ENCODE assay signal across 21 cellular contexts in genomic region chr2:174931724-174932123, GRCh38.
DNase-seq lines count a peak whose midpoint lies in the region; ATAC-seq, FAIRE-seq and TF ChIP-seq lines count a peak whose summit lies in the region.
"Had no signal": no experiment of that assay in that cellular context is flagged by ENCODE, and none has a peak within 500 bp of the region (broad histone marks: within the 10 kb centered on the region; RNA-seq: fewer than 3 reads in every experiment).

No MANE protein-coding gene starts in this region.

- H3K56ac ChIP-seq in IMR-90 (ENCODE audit: extremely low read depth, insufficient read depth, low read length): no peak overlapping the region

- no peak overlapping the region for H2AK5ac ChIP-seq in IMR-90 (ENCODE audit: low read depth, low read length)

- POLR2A ChIA-PET in IMR-90 (lab: Charles Lee; ENCODE audit: unreplicated experiment): no interaction called here
- POLR2A ChIA-PET in naive thymus-derived CD8-positive, alpha-beta T cell (lab: Charles Lee): no interaction called here

- DNase-seq in AG08395 (ENCODE audit: low spot score) (peak; percentile 8), IMR-90 (peak; percentile 90), bronchial epithelial cell (ENCODE audit: low read depth) (peak; percentile 52), iris pigment epithelial cell (ENCODE audit: low read depth) (peak; percentile 78), GM19240 (ENCODE audit: insufficient read length, low spot score) (no peak), sigmoid colon (no peak)
- no peak for DNase-seq in naive thymus-derived CD8-positive, alpha-beta T cell
- DNase-seq: activated CD4-positive, CD25-positive, alpha-beta regulatory T cell; activated naive CD8-positive, alpha-beta T cell treated with anti-CD3 and anti-CD28 coated beads, Interleukin-2, amount 50 U/mL, for 24 hours; CD4-positive, CD25-positive, alpha-beta regulatory T cell; DMS53; immature natural killer cell; NCI-H1694 treated with DMSO at 0.1 percent for 48 hours; stimulated activated naive CD8-positive, alpha-beta T cell treated with anti-CD3 and anti-CD28 coated beads, Interleukin-15, Interleukin-2, amounts not matched to agents 100 U/mL and 50 U/mL, for 24 hours; upper lobe of left lung had no signal

- in situ Hi-C loops in IMR-90 (cut with MboI; ENCODE audit: low sequenced_read_pairs): no loop called here

- H4K8ac ChIP-seq in IMR-90 (ENCODE audit: low read depth in 2 of 2, low read length in 2 of 2): peak overlapping the region in 1 of 2 experiments; percentile 75; a peak in 2 of 4 replicates

- H3K9me3 Mint-ChIP-seq in naive thymus-derived CD8-positive, alpha-beta T cell: no peaks in the 10 kb centered on the region
- H3K9me3 Mint-ChIP-seq: activated naive CD8-positive, alpha-beta T cell treated with anti-CD3 and anti-CD28 coated beads, Interleukin-2, amount 50 U/mL, for 24 hours; activated T-helper 17 cell treated with anti-CD3 and anti-CD28 coated beads, Interleukin-2, amount 50 U/mL, for 72 hours; CD4-positive, CD25-positive, alpha-beta regulatory T cell; immature natural killer cell; neural progenitor cell had no signal

- ATAC-seq in IMR-90 (ENCODE audit: low read depth) (peak; percentile 84), HG03135 (IDR thresholded peaks at IDR 0.05; ENCODE audit: unreplicated experiment) (no peak)
- ATAC-seq in naive thymus-derived CD8-positive, alpha-beta T cell: no peak
- ATAC-seq: A549; activated naive CD8-positive, alpha-beta T cell treated with anti-CD3 and anti-CD28 coated beads, Interleukin-2, amount 50 U/mL, for 24 hours; activated T-helper 17 cell treated with anti-CD3 and anti-CD28 coated beads, Interleukin-2, amount 50 U/mL, for 72 hours; stimulated activated naive CD8-positive, alpha-beta T cell treated with anti-CD3 and anti-CD28 coated beads, Interleukin-15, Interleukin-2, amounts not matched to agents 100 U/mL and 50 U/mL, for 24 hours had no signal

- H3K36me3 ChIP-seq in IMR-90 (ENCODE audit: control insufficient read depth, insufficient read depth, low read length) (no peaks in the 10 kb centered on the region), bronchial epithelial cell (ENCODE audit: control insufficient read depth, insufficient read depth, low read length) (no peaks in the 10 kb centered on the region), sigmoid colon (no peaks in the 10 kb centered on the region)
- H3K36me3 ChIP-seq: SJSA1, upper lobe of left lung had no signal

- peak overlapping the region; percentile 27; the same call in 1 of the 3 replicates for H2BK15ac ChIP-seq in IMR-90 (ENCODE audit: low read depth, low read length)

- H3K27me3 ChIP-seq in IMR-90 (ENCODE audit: control insufficient read depth, insufficient read depth, low read length) (no peaks in the 10 kb centered on the region), bronchial epithelial cell (ENCODE audit: control insufficient read depth, insufficient read depth, low read length) (no peaks in the 10 kb centered on the region), sigmoid colon (no peaks in the 10 kb centered on the region)
- H3K27me3 ChIP-seq: neural progenitor cell, SJSA1, upper lobe of left lung had no signal

- peak overlapping the region; percentile 41; the same call in 1 of the 2 replicates for H2BK20ac ChIP-seq in IMR-90 (ENCODE audit: low read depth, low read length)

- peaks cover 0 to 1% (median 0%) of the 10 kb centered on the region in 5 donors for H3K27me3 Mint-ChIP-seq in naive thymus-derived CD8-positive, alpha-beta T cell
- H3K27me3 Mint-ChIP-seq: activated naive CD8-positive, alpha-beta T cell treated with anti-CD3 and anti-CD28 coated beads, Interleukin-2, amount 50 U/mL, for 24 hours; activated T-helper 17 cell treated with anti-CD3 and anti-CD28 coated beads, Interleukin-2, amount 50 U/mL, for 72 hours; CD4-positive, CD25-positive, alpha-beta regulatory T cell had no signal

- no peak for TF ChIP-seq EP300 in sigmoid colon (IDR thresholded peaks at IDR 0.05)

- peak overlapping the region; percentile 87 for H2BK5ac ChIP-seq in IMR-90 (ENCODE audit: low read depth, low read length, poor library complexity, severe bottlenecking)

- no peak overlapping the region for H3K27ac ChIP-seq in IMR-90 (ENCODE audit: insufficient read depth, low read length)
- H3K27ac ChIP-seq in sigmoid colon: no peak overlapping the region
- H3K27ac ChIP-seq: A549, neural progenitor cell, SJSA1, upper lobe of left lung had no signal

- no peak for FAIRE-seq in bronchial epithelial cell (lab: Jason Lieb, UNC)
- FAIRE-seq: A549, frontal cortex had no signal

- no peak overlapping the region; the same call in 1 of the 2 replicates for H3K23ac ChIP-seq in IMR-90 (ENCODE audit: low read depth, low read length)

- no peaks in the 10 kb centered on the region for H3K36me3 Mint-ChIP-seq in naive thymus-derived CD8-positive, alpha-beta T cell
- H3K36me3 Mint-ChIP-seq: CD4-positive, CD25-positive, alpha-beta regulatory T cell had no signal

- no TSS peak for BruUV-seq in IMR-90 (replicated peaks; lab: Mats Ljungman, UMichigan)

- no peaks in the 10 kb centered on the region for H3K9me1 ChIP-seq in IMR-90 (ENCODE audit: insufficient read depth, low read length)

- peak overlapping the region; percentile 61; the same call in 1 of the 2 replicates for H3K18ac ChIP-seq in IMR-90 (ENCODE audit: low read depth, low read length)

- peak overlapping the region; percentile 59 for H2AFZ ChIP-seq in IMR-90 (replicated peaks; ENCODE audit: low read length, poor library complexity)
- H2AFZ ChIP-seq: neural progenitor cell had no signal

- TF ChIP-seq CTCF in IMR-90 (conservative IDR thresholded peaks at IDR 0.05; ENCODE audit: low read depth, low read length) (no peak), bronchial epithelial cell (IDR thresholded peaks at IDR 0.05; ENCODE audit: insufficient read depth, low read length, severe bottlenecking) (no peak), sigmoid colon (IDR thresholded peaks at IDR 0.05) (no peak)

- no peaks in the 10 kb centered on the region for H3K4me1 Mint-ChIP-seq in naive thymus-derived CD8-positive, alpha-beta T cell
- H3K4me1 Mint-ChIP-seq: activated naive CD8-positive, alpha-beta T cell treated with anti-CD3 and anti-CD28 coated beads, Interleukin-2, amount 50 U/mL, for 24 hours; activated T-helper 17 cell treated with anti-CD3 and anti-CD28 coated beads, Interleukin-2, amount 50 U/mL, for 72 hours; CD4-positive, CD25-positive, alpha-beta regulatory T cell; immature natural killer cell had no signal

- H3K9ac ChIP-seq in IMR-90 (ENCODE audit: low read depth, low read length): no peak overlapping the region
- H3K9ac ChIP-seq: neural progenitor cell had no signal

- H3K4me3 Mint-ChIP-seq in naive thymus-derived CD8-positive, alpha-beta T cell: no peak overlapping the region
- H3K4me3 Mint-ChIP-seq: activated naive CD8-positive, alpha-beta T cell treated with anti-CD3 and anti-CD28 coated beads, Interleukin-2, amount 50 U/mL, for 24 hours; activated T-helper 17 cell treated with anti-CD3 and anti-CD28 coated beads, Interleukin-2, amount 50 U/mL, for 72 hours; CD4-positive, CD25-positive, alpha-beta regulatory T cell; immature natural killer cell; neural progenitor cell had no signal

- no peak overlapping the region for H3K27ac Mint-ChIP-seq in naive thymus-derived CD8-positive, alpha-beta T cell
- H3K27ac Mint-ChIP-seq: activated naive CD8-positive, alpha-beta T cell treated with anti-CD3 and anti-CD28 coated beads, Interleukin-2, amount 50 U/mL, for 24 hours; activated T-helper 17 cell treated with anti-CD3 and anti-CD28 coated beads, Interleukin-2, amount 50 U/mL, for 72 hours; CD4-positive, CD25-positive, alpha-beta regulatory T cell; immature natural killer cell; neural progenitor cell had no signal

- H4K5ac ChIP-seq in IMR-90 (ENCODE audit: low read depth, low read length): peak overlapping the region; percentile 40; the same call in 1 of the 2 replicates

- H2BK120ac ChIP-seq in IMR-90 (ENCODE audit: low read depth, low read length): peak overlapping the region; percentile 65; the same call in 1 of the 2 replicates

- intact Hi-C loops in IMR-90 (cut with micrococcal nuclease) (no loop called here), sigmoid colon (cut with DNase I) (no loop called here)

- peak overlapping the region; percentile 59; the same call in 1 of the 2 replicates for H4K91ac ChIP-seq in IMR-90 (ENCODE audit: insufficient read depth, low read depth, low read length)

- H3K4me1 ChIP-seq in IMR-90 (ENCODE audit: control insufficient read depth, insufficient read depth, low read length) (peaks cover 9% of the 10 kb centered on the region), sigmoid colon (no peaks in the 10 kb centered on the region)
- H3K4me1 ChIP-seq: SJSA1, upper lobe of left lung had no signal

- H3K4ac ChIP-seq in IMR-90 (ENCODE audit: low read depth, low read length): peak overlapping the region; percentile 9

- H2AK9ac ChIP-seq in IMR-90 (replicated peaks; ENCODE audit: low read depth, low read length, poor library complexity): peak overlapping the region; percentile 17

- H3K14ac ChIP-seq in IMR-90 (replicated peaks; ENCODE audit: low read depth, low read length): peak overlapping the region; percentile 73

- no peaks in the 10 kb centered on the region for H3K79me1 ChIP-seq in IMR-90 (ENCODE audit: low read depth in 1 of 2, low read length in 2 of 2)

- CTCF ChIA-PET in IMR-90 (lab: Yijun Ruan, JAX): no interaction called here

- TF ChIP-seq RAD21 in IMR-90 (IDR thresholded peaks at IDR 0.05; ENCODE audit: low read length): no peak

- H3K9me3 ChIP-seq in IMR-90 (ENCODE audit: control insufficient read depth, insufficient read depth, low read length) (no peaks in the 10 kb centered on the region; the same call in 1 of the 2 replicates), sigmoid colon (no peaks in the 10 kb centered on the region)
- H3K9me3 ChIP-seq: SJSA1, upper lobe of left lung had no signal

- no peak overlapping the region; the same call in 1 of the 2 replicates for H3K4me2 ChIP-seq in IMR-90 (ENCODE audit: low read depth, low read length)
- H3K4me2 ChIP-seq: A549, neural progenitor cell had no signal

- no peaks in the 10 kb centered on the region for H4K20me1 ChIP-seq in IMR-90 (ENCODE audit: insufficient read depth, low read length)

- 38% methylated on average over 3 of the region's 3 CpGs; no CpG with 5 or more reads in 1 of the 2 experiments for WGBS in IMR-90 (ENCODE audit: extremely low coverage in 2 of 2, insufficient read length in 1 of 2), 2 experiments
- WGBS in sigmoid colon, 2 donors: 93 to 94% methylated on average over 3 of the region's 3 CpGs

- dilution Hi-C loops in IMR-90 (cut with HindIII; ENCODE audit: low sequenced_read_pairs, unreplicated experiment): no loop called here

- no peak overlapping the region for H3K4me3 ChIP-seq in IMR-90 (ENCODE audit: insufficient read depth, low read depth, low read length)
- H3K4me3 ChIP-seq in bronchial epithelial cell (ENCODE audit: low read depth, low read length): no peak overlapping the region
- H3K4me3 ChIP-seq in sigmoid colon: no peak overlapping the region
- H3K4me3 ChIP-seq: A549, neural progenitor cell, SJSA1, upper lobe of left lung had no signal

- TF ChIP-seq POLR2A in IMR-90 (IDR thresholded peaks at IDR 0.05; ENCODE audit: low read depth, low read length) (no peak), sigmoid colon (IDR thresholded peaks at IDR 0.05) (no peak)

TF ChIP-seq in IMR-90, 13 proteins besides CTCF, POLR2A, EP300 and RAD21 (continues in another document):
- no peak for TF ChIP-seq NFE2L2 (IDR thresholded peaks at IDR 0.05; ENCODE audit: low read depth, low read length)

Comparison
In these comparisons a context has a peak if more than half of its experiments do, and no peak if none do; other contexts are left out.
1. DNase-seq: peak in AG08395 (single experiment), IMR-90 (single experiment), bronchial epithelial cell (single experiment) and iris pigment epithelial cell (single experiment); none in GM19240 (single experiment), sigmoid colon (single experiment) and naive thymus-derived CD8-positive, alpha-beta T cell (0 of 10).